In genomic region chr20:56870271-56870670, GRCh38 we compare ENCODE assay signal across 16 cellular contexts.
DNase-seq lines count a peak whose midpoint lies in the region; ATAC-seq and TF ChIP-seq lines count a peak whose summit lies in the region.
"Had no signal": no experiment of that assay in that cellular context is flagged by ENCODE, and none has a peak within 500 bp of the region (broad histone marks: within the 10 kb centered on the region; RNA-seq: fewer than 3 reads in every experiment).

No MANE protein-coding gene starts in this region.

- no TSS peak for BruUV-seq in OCI-LY7 (replicated peaks; lab: Mats Ljungman, UMichigan)

- peak overlapping the region in 10 of 11 experiments; percentile 5 to 46 (median 20); a peak in 11 of 22 replicates for H3K4me2 ChIP-seq in BLaER1 treated with 17β-estradiol and CSF1 and Interleukin-3, amounts not matched to agents 10 nM and 100 nM
- peak overlapping the region; percentile 45 for H3K4me2 ChIP-seq in OCI-LY7 (ENCODE audit: low read length)
- no peak overlapping the region for H3K4me2 ChIP-seq in neural progenitor cell
- H3K4me2 ChIP-seq: KMS-11 had no signal

- H3K27me3 Mint-ChIP-seq in neural progenitor cell (ENCODE audit: insufficient read depth, low read depth) = peaks cover 20% of the 10 kb centered on the region
- H3K27me3 Mint-ChIP-seq in activated T-cell treated with anti-CD3 and anti-CD28 coated beads, Interleukin-2, amount 50 U/mL, for 72 hours (ENCODE audit: low read depth) = no peaks in the 10 kb centered on the region

- H2AFZ ChIP-seq in OCI-LY7 (ENCODE audit: low read length) (no peak overlapping the region), neural progenitor cell (replicated peaks) (no peak overlapping the region)

- peak; percentile 49 for ATAC-seq in GM18867 (IDR thresholded peaks at IDR 0.05; ENCODE audit: unreplicated experiment)
- ATAC-seq in activated T-cell treated with anti-CD3 and anti-CD28 coated beads, Interleukin-2, amount 50 U/mL, for 72 hours (replicated peaks in 1 of 2) = no peak

- no peaks in the 10 kb centered on the region for H3K9me2 ChIP-seq in OCI-LY7 (ENCODE audit: insufficient read depth, low read length)

- peak overlapping the region; percentile 26 for H3K4me3 Mint-ChIP-seq in neural progenitor cell
- H3K4me3 Mint-ChIP-seq in activated T-cell treated with anti-CD3 and anti-CD28 coated beads, Interleukin-2, amount 50 U/mL, for 72 hours = no peak overlapping the region
- H3K4me3 Mint-ChIP-seq: CD14-positive monocyte; CD4-positive, alpha-beta memory T cell had no signal

- no peaks in the 10 kb centered on the region for H3K27me3 ChIP-seq in BLaER1 treated with 17β-estradiol and CSF1 and Interleukin-3, amounts not matched to agents 10 nM and 100 nM
- H3K27me3 ChIP-seq in neural progenitor cell = no peaks in the 10 kb centered on the region
- H3K27me3 ChIP-seq: BE2C had no signal

- H3K36me3 Mint-ChIP-seq in neural progenitor cell = no peaks in the 10 kb centered on the region
- no peaks in the 10 kb centered on the region for H3K36me3 Mint-ChIP-seq in activated T-cell treated with anti-CD3 and anti-CD28 coated beads, Interleukin-2, amount 50 U/mL, for 72 hours (ENCODE audit: insufficient read depth in 2 of 2)
- H3K36me3 Mint-ChIP-seq: CD14-positive monocyte; CD4-positive, alpha-beta memory T cell had no signal

- peaks cover 0 to 14% (median 7%) of the 10 kb centered on the region in 11 experiments; a peak in 9 of 22 replicates for H3K9me3 ChIP-seq in BLaER1 treated with 17β-estradiol and CSF1 and Interleukin-3, amounts not matched to agents 10 nM and 100 nM (replicated peaks in 1 of 11)
- H3K9me3 ChIP-seq in OCI-LY7 (ENCODE audit: low read length) (no peaks in the 10 kb centered on the region), neural progenitor cell (ENCODE audit: low read depth) (no peaks in the 10 kb centered on the region)
- H3K9me3 ChIP-seq: BE2C had no signal

- H3F3A ChIP-seq in neural progenitor cell (ENCODE audit: low read depth) = no peaks in the 10 kb centered on the region

- CTCF ChIA-PET in OCI-LY7 (lab: Charles Lee; ENCODE audit: unreplicated experiment) = interaction anchor here (0.7 kb wide), 1 partner anchor 678 kb away, joined by 4 read pairs; no protein-coding TSS in a partner anchor

- no peak for TF ChIP-seq CTCF in OCI-LY7 (conservative IDR thresholded peaks at IDR 0.05; ENCODE audit: low read length)
- no peak for TF ChIP-seq CTCF in neural progenitor cell (IDR thresholded peaks at IDR 0.05)
- no peak for TF ChIP-seq CTCF in GM13976 (IDR thresholded peaks at IDR 0.05; ENCODE audit: borderline replicate concordance, control extremely low read depth, extremely low read depth, insufficient read depth, missing control alignments)

- POLR2A ChIA-PET in OCI-LY7 (lab: Charles Lee) = interaction anchor here (0.6 kb wide), 1 partner anchor 23 kb away, joined by 3 read pairs; no protein-coding TSS in a partner anchor

- H4K20me1 ChIP-seq in BLaER1 treated with 17β-estradiol and CSF1 and Interleukin-3, amounts not matched to agents 10 nM and 100 nM = no peaks in the 10 kb centered on the region
- no peaks in the 10 kb centered on the region for H4K20me1 ChIP-seq in OCI-LY7 (ENCODE audit: insufficient read depth, low read length)
- H4K20me1 ChIP-seq in neural progenitor cell (ENCODE audit: low read depth) = no peaks in the 10 kb centered on the region

- no peaks in the 10 kb centered on the region for H3K36me3 ChIP-seq in BLaER1 treated with 17β-estradiol and CSF1 and Interleukin-3, amounts not matched to agents 10 nM and 100 nM
- H3K36me3 ChIP-seq in OCI-LY7 (ENCODE audit: insufficient read depth, low read length) (no peaks in the 10 kb centered on the region), neural progenitor cell (no peaks in the 10 kb centered on the region)
- H3K36me3 ChIP-seq: BE2C had no signal

- H3K79me2 ChIP-seq in OCI-LY7 (ENCODE audit: insufficient read depth, low read depth, low read length) (no peaks in the 10 kb centered on the region), neural progenitor cell (ENCODE audit: low read depth) (no peaks in the 10 kb centered on the region)

- no peak overlapping the region for H3K27ac Mint-ChIP-seq in neural progenitor cell
- H3K27ac Mint-ChIP-seq in activated T-cell treated with anti-CD3 and anti-CD28 coated beads, Interleukin-2, amount 50 U/mL, for 72 hours = no peak overlapping the region
- H3K27ac Mint-ChIP-seq: CD14-positive monocyte; CD4-positive, alpha-beta memory T cell; H9 had no signal

- peak; percentile 82 for DNase-seq in OCI-LY7 (ENCODE audit: low spot score)
- no peak for DNase-seq in neural progenitor cell (ENCODE audit: low spot score)
- no peak for DNase-seq in GM13976 (ENCODE audit: low spot score)
- no peak for DNase-seq in activated T-cell treated with anti-CD3 and anti-CD28 coated beads, Interleukin-2, amount 50 U/mL, for 72 hours
- DNase-seq in NOMO-1 treated with dmso at 0.1 percent for 144 hours (lab: John Stamatoyannopoulos, UW; ENCODE audit: unreplicated experiment) = no peak
- DNase-seq: ACHN; BE2C; Calu3; CD4-positive, alpha-beta memory T cell; DMS79 treated with DMSO at 0.1 percent for 48 hours; GF-D8; H9 had no signal

- intact Hi-C loops in OCI-LY7 (cut with micrococcal nuclease; ENCODE audit: unreplicated experiment) = loop anchor here (2.0 kb wide), 1 partner anchor 25 kb away; no protein-coding TSS in a partner anchor

- H3K4me1 Mint-ChIP-seq in neural progenitor cell = peaks cover 10% of the 10 kb centered on the region
- H3K4me1 Mint-ChIP-seq in activated T-cell treated with anti-CD3 and anti-CD28 coated beads, Interleukin-2, amount 50 U/mL, for 72 hours (ENCODE audit: low read depth) = no peaks in the 10 kb centered on the region
- H3K4me1 Mint-ChIP-seq: CD14-positive monocyte; CD4-positive, alpha-beta memory T cell had no signal

- no peak overlapping the region for H3K9ac ChIP-seq in BLaER1 treated with 17β-estradiol and CSF1 and Interleukin-3, amounts not matched to agents 10 nM and 100 nM
- H3K9ac ChIP-seq in neural progenitor cell = no peak overlapping the region
- H3K9ac ChIP-seq: KMS-11 had no signal

- peaks cover 13 to 40% (median 27%) of the 10 kb centered on the region in 10 experiments; a peak in 19 of 20 replicates for H3K4me1 ChIP-seq in BLaER1 treated with 17β-estradiol and CSF1 and Interleukin-3, amounts not matched to agents 10 nM and 100 nM
- peaks cover 49% of the 10 kb centered on the region for H3K4me1 ChIP-seq in OCI-LY7 (ENCODE audit: insufficient read depth, low read length, poor library complexity, severe bottlenecking)
- no peaks in the 10 kb centered on the region for H3K4me1 ChIP-seq in neural progenitor cell
- H3K4me1 ChIP-seq: BE2C had no signal

- peaks cover 4% of the 10 kb centered on the region for H3K9me3 Mint-ChIP-seq in neural progenitor cell
- no peaks in the 10 kb centered on the region for H3K9me3 Mint-ChIP-seq in activated T-cell treated with anti-CD3 and anti-CD28 coated beads, Interleukin-2, amount 50 U/mL, for 72 hours
- H3K9me3 Mint-ChIP-seq: H9 had no signal

- H3K4me3 ChIP-seq in BLaER1 treated with 17β-estradiol and CSF1 and Interleukin-3, amounts not matched to agents 10 nM and 100 nM = no peak overlapping the region
- H3K4me3 ChIP-seq in OCI-LY7 (ENCODE audit: low read depth, low read length, poor library complexity, severe bottlenecking) = no peak overlapping the region
- H3K4me3 ChIP-seq in neural progenitor cell = no peak overlapping the region

- in situ Hi-C loops in GM13976 (cut with MboI; ENCODE audit: low sequenced_read_pairs, unreplicated experiment) = no loop called here

- H3K27ac ChIP-seq in BLaER1 treated with 17β-estradiol and CSF1 and Interleukin-3, amounts not matched to agents 10 nM and 100 nM = no peak overlapping the region
- peak overlapping the region; percentile 18 for H3K27ac ChIP-seq in OCI-LY7 (ENCODE audit: low read depth, low read length, poor library complexity, severe bottlenecking)
- H3K27ac ChIP-seq in neural progenitor cell = no peak overlapping the region
- H3K27ac ChIP-seq: KMS-11 had no signal
